In genomic region chr12:80299976-80300375, GRCh38 we compare ENCODE assay signal across 11 cellular contexts.
DNase-seq lines count a peak whose midpoint lies in the region; ATAC-seq and TF ChIP-seq lines count a peak whose summit lies in the region.
"Had no signal": no experiment of that assay in that cellular context is flagged by ENCODE, and none has a peak within 500 bp of the region (broad histone marks: within the 10 kb centered on the region; RNA-seq: fewer than 3 reads in every experiment).

No MANE protein-coding gene starts in this region.

- peaks cover 0 to 3% of the 10 kb centered on the region in 2 donors for H3K9me3 Mint-ChIP-seq in stimulated activated naive CD8-positive, alpha-beta T cell treated with anti-CD3 and anti-CD28 coated beads, Interleukin-15, amount 100 ng/mL, for 72 hours

- no peak overlapping the region for H3K4me3 Mint-ChIP-seq in stimulated activated naive CD8-positive, alpha-beta T cell treated with anti-CD3 and anti-CD28 coated beads, Interleukin-15, amount 100 ng/mL, for 72 hours

- ATAC-seq in stimulated activated naive CD8-positive, alpha-beta T cell treated with anti-CD3 and anti-CD28 coated beads, Interleukin-15, amount 100 ng/mL, for 72 hours, result peak; percentile 74
- ATAC-seq in stimulated activated naive CD8-positive, alpha-beta T cell treated with anti-CD3 and anti-CD28 coated beads, Interleukin-15, Interleukin-2, amounts not matched to agents 100 U/mL and 50 U/mL, for 24 hours, result no peak
- ATAC-seq in GM21737 (IDR thresholded peaks at IDR 0.05; ENCODE audit: unreplicated experiment) (peak; percentile 81), HG03196 (IDR thresholded peaks at IDR 0.05; ENCODE audit: unreplicated experiment) (peak; percentile 79), Right ventricle myocardium superior (ENCODE audit: poor library complexity) (no peak)
- ATAC-seq: upper lobe of right lung had no signal

- no peak overlapping the region for H3K27ac Mint-ChIP-seq in stimulated activated naive CD8-positive, alpha-beta T cell treated with anti-CD3 and anti-CD28 coated beads, Interleukin-15, amount 100 ng/mL, for 72 hours

- intact Hi-C loops in Right ventricle myocardium superior (cut with DNase I), result no loop called here

- no peaks in the 10 kb centered on the region for H3K4me1 Mint-ChIP-seq in stimulated activated naive CD8-positive, alpha-beta T cell treated with anti-CD3 and anti-CD28 coated beads, Interleukin-15, amount 100 ng/mL, for 72 hours

- peaks cover 9% of the 10 kb centered on the region for H3K27me3 Mint-ChIP-seq in stimulated activated naive CD8-positive, alpha-beta T cell treated with anti-CD3 and anti-CD28 coated beads, Interleukin-15, amount 100 ng/mL, for 72 hours

- CTCF ChIA-PET in HEK293T (lab: Yijun Ruan, JAX), result interaction anchor here (0.6 kb wide), 1 partner anchor 11 kb away, joined by 3 read pairs; no protein-coding TSS in a partner anchor

- POLR2A ChIA-PET in HEK293T (lab: Yijun Ruan, JAX), result no interaction called here

- DNase-seq in stimulated activated naive CD8-positive, alpha-beta T cell treated with anti-CD3 and anti-CD28 coated beads, Interleukin-15, amount 100 ng/mL, for 72 hours, result no peak
- DNase-seq in stimulated activated naive CD8-positive, alpha-beta T cell treated with anti-CD3 and anti-CD28 coated beads, Interleukin-15, Interleukin-2, amounts not matched to agents 100 U/mL and 50 U/mL, for 24 hours, result no peak
- DNase-seq in HEK293T (ENCODE audit: extremely low spot score) (no peak), Right ventricle myocardium superior (no peak), SIG-M5 treated with dmso at 0.1 percent for 504 hours (lab: John Stamatoyannopoulos, UW; ENCODE audit: unreplicated experiment) (no peak)
- DNase-seq in stimulated activated CD4-positive, alpha-beta T cell treated with anti-CD3 and anti-CD28 coated beads, Interleukin-4, amount 100 ng/mL, for 24 hours, result no peak
- DNase-seq: ovary; stimulated activated CD4-positive, alpha-beta T cell treated with anti-CD3 and anti-CD28 coated beads, Interleukin-4, amount 100 ng/mL, for 4 hours; upper lobe of right lung had no signal

TF ChIP-seq in HEK293T, 16 proteins besides CTCF, POLR2A, EP300 and RAD21:
- TF ChIP-seq FOXK2 (IDR thresholded peaks at IDR 0.05) (no peak), SP1 (IDR thresholded peaks at IDR 0.05) (no peak), HDGF (IDR thresholded peaks at IDR 0.05; ENCODE audit: borderline replicate concordance) (no peak), SUZ12 (IDR thresholded peaks at IDR 0.05) (no peak), NFRKB (IDR thresholded peaks at IDR 0.05) (no peak), BHLHE40 (IDR thresholded peaks at IDR 0.05; ENCODE audit: borderline replicate concordance) (no peak), FOXM1 (IDR thresholded peaks at IDR 0.05; ENCODE audit: borderline replicate concordance) (no peak), FOXA1 (IDR thresholded peaks at IDR 0.05) (no peak), LEF1 (IDR thresholded peaks at IDR 0.05; ENCODE audit: borderline replicate concordance) (no peak), ZNF384 (IDR thresholded peaks at IDR 0.05) (no peak), PKNOX1 (IDR thresholded peaks at IDR 0.05) (no peak), TARDBP (IDR thresholded peaks at IDR 0.05) (no peak), CTBP1 (IDR thresholded peaks at IDR 0.05; ENCODE audit: borderline replicate concordance) (no peak), ELF4 (IDR thresholded peaks at IDR 0.05) (no peak), ARNT (IDR thresholded peaks at IDR 0.05) (no peak), L3MBTL2 (conservative IDR thresholded peaks at IDR 0.05) (no peak)

Comparison
In these comparisons a context has a peak if more than half of its experiments do, and no peak if none do; other contexts are left out.
1. ATAC-seq: peak in stimulated activated naive CD8-positive, alpha-beta T cell treated with anti-CD3 and anti-CD28 coated beads, Interleukin-15, amount 100 ng/mL, for 72 hours (single experiment), GM21737 (single experiment) and HG03196 (single experiment); none in stimulated activated naive CD8-positive, alpha-beta T cell treated with anti-CD3 and anti-CD28 coated beads, Interleukin-15, Interleukin-2, amounts not matched to agents 100 U/mL and 50 U/mL, for 24 hours (single experiment) and Right ventricle myocardium superior (single experiment).